ENCODE assay signal across 8 cellular contexts in the genomic region with DNA sequence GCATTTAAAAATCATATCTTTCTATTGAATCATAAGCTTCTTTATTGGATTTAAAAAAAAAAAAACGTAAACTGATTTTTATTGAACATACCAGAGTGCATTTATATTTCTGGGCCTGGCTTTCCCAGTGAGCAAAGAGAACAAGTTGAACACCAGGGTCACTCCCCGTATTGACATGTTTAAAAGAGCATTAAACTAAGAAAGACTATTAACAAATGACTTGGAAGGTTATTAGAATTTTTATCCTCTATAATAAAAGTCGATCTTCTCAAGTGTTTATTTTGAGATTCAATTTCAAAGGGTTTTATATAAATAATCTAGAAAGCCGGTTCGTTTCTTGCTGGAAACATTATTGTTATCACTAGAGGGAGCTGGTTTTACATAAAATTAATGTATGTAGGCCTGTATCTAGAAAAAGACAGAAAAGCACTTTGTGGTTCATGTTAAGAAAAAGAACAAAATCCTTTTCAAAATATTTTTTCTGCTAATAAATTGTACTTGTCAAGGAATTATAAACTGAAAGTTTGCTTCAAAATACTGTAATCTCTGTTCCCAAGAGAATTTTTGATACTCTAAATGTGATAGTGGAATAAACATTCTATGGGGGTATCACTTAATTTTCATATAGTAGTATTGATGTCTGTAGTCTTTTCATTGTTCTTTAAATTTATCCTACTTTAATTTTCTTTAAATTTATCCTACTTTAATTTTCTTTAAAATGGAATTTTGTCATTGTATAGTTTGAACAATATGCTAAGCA.
DNase-seq lines count a peak whose midpoint lies in the region; ATAC-seq and TF ChIP-seq lines count a peak whose summit lies in the region.

No MANE protein-coding gene starts in this region.

- H3K27ac Mint-ChIP-seq in brain, result no peak overlapping the region
- H3K27ac Mint-ChIP-seq in nephron progenitor cell, result no peak overlapping the region
- no peak overlapping the region for H3K27ac Mint-ChIP-seq in activated CD4-positive, alpha-beta T cell treated with anti-CD3 and anti-CD28 coated beads for 36 hours

- H3K36me3 Mint-ChIP-seq in brain (no peaks in the 10 kb centered on the region), nephron progenitor cell (ENCODE audit: low read depth) (no peaks in the 10 kb centered on the region)
- no peaks in the 10 kb centered on the region for H3K36me3 Mint-ChIP-seq in activated CD4-positive, alpha-beta T cell treated with anti-CD3 and anti-CD28 coated beads for 36 hours (ENCODE audit: low read depth)

- DNase-seq in GM10248 (ENCODE audit: extremely low spot score) (no peak), NCI-H1694 (lab: John Stamatoyannopoulos, UW) (peak; percentile 10), nephron progenitor cell (no peak)
- no peak for DNase-seq in NK-92 treated with Interleukin-12 subunit alpha and Interleukin-12 subunit beta, amount 100 ng/mL, for 24 hours (lab: John Stamatoyannopoulos, UW)
- DNase-seq in effector CD4-positive, alpha-beta T cell, result no peak
- no peak for DNase-seq in activated CD4-positive, alpha-beta T cell treated with anti-CD3 and anti-CD28 coated beads for 36 hours

- peak; percentile 23 for TF ChIP-seq CTCF in GM10248 (IDR thresholded peaks at IDR 0.05; ENCODE audit: control extremely low read depth, extremely low read depth, low read depth, missing control alignments)
- peak; percentile 69 to 77 for TF ChIP-seq CTCF in brain (conservative IDR thresholded peaks at IDR 0.05)
- TF ChIP-seq CTCF in nephron progenitor cell (IDR thresholded peaks at IDR 0.05), result peak; percentile 28

- H3K27me3 Mint-ChIP-seq in brain (peaks cover 3% of the 10 kb centered on the region), nephron progenitor cell (ENCODE audit: low read depth, poor library complexity) (no peaks in the 10 kb centered on the region)
- H3K27me3 Mint-ChIP-seq in activated CD4-positive, alpha-beta T cell treated with anti-CD3 and anti-CD28 coated beads for 36 hours, result no peaks in the 10 kb centered on the region

- CTCF ChIA-PET in GM10248 (lab: Yijun Ruan, JAX), result interaction anchor here (1.1 to 1.9 kb wide), 3 partner anchors 10 to 565 kb away, joined by 3 to 9 read pairs (median 5); no protein-coding TSS in a partner anchor
- CTCF ChIA-PET in activated CD4-positive, alpha-beta T cell treated with anti-CD3 and anti-CD28 coated beads for 36 hours (lab: Charles Lee), result interaction anchor here (1.1 kb wide), 1 partner anchor 29 kb away, joined by 3 read pairs; no protein-coding TSS in a partner anchor

- H3K4me1 Mint-ChIP-seq in brain (peaks cover 4% of the 10 kb centered on the region), nephron progenitor cell (peaks cover 5% of the 10 kb centered on the region)
- H3K4me1 Mint-ChIP-seq in activated CD4-positive, alpha-beta T cell treated with anti-CD3 and anti-CD28 coated beads for 36 hours, result no peaks in the 10 kb centered on the region

- intact Hi-C loops in activated CD4-positive, alpha-beta T cell treated with anti-CD3 and anti-CD28 coated beads for 36 hours (cut with DNase I, micrococcal nuclease), result loop anchor here in 1 of 2 experiments (2.0 to 10.0 kb wide), 2 partner anchors 565 to 947 kb away; no protein-coding TSS in a partner anchor

- H3K4me3 Mint-ChIP-seq in brain, result no peak overlapping the region
- no peak overlapping the region for H3K4me3 Mint-ChIP-seq in nephron progenitor cell
- H3K4me3 Mint-ChIP-seq in activated CD4-positive, alpha-beta T cell treated with anti-CD3 and anti-CD28 coated beads for 36 hours, result no peak overlapping the region

- POLR2A ChIA-PET in GM10248 (lab: Yijun Ruan, JAX), result no interaction called here
- POLR2A ChIA-PET in activated CD4-positive, alpha-beta T cell treated with anti-CD3 and anti-CD28 coated beads for 36 hours (lab: Charles Lee), result interaction anchor here (0.6 kb wide), 1 partner anchor 1751 kb away, joined by 3 read pairs; no protein-coding TSS in a partner anchor

- peaks cover 0 to 4% (median 0%) of the 10 kb centered on the region in 5 experiments for H3K9me3 Mint-ChIP-seq in brain
- H3K9me3 Mint-ChIP-seq in nephron progenitor cell, result peaks cover 13% of the 10 kb centered on the region
- peaks cover 6% of the 10 kb centered on the region for H3K9me3 Mint-ChIP-seq in activated CD4-positive, alpha-beta T cell treated with anti-CD3 and anti-CD28 coated beads for 36 hours (ENCODE audit: low read depth)

- ATAC-seq in GM18858 (IDR thresholded peaks at IDR 0.05; ENCODE audit: unreplicated experiment), result no peak
- ATAC-seq in activated CD4-positive, alpha-beta T cell treated with anti-CD3 and anti-CD28 coated beads for 36 hours, result no peak

Comparison
In these comparisons a context has a peak if more than half of its experiments do, and no peak if none do; other contexts are left out.
1. CTCF ChIP-seq: peak in every context shown above with its lines; median percentile 73 in brain; 28 in nephron progenitor cell; 23 in GM10248.